24 cellular contexts compared by ENCODE assay signal in the genomic region with DNA sequence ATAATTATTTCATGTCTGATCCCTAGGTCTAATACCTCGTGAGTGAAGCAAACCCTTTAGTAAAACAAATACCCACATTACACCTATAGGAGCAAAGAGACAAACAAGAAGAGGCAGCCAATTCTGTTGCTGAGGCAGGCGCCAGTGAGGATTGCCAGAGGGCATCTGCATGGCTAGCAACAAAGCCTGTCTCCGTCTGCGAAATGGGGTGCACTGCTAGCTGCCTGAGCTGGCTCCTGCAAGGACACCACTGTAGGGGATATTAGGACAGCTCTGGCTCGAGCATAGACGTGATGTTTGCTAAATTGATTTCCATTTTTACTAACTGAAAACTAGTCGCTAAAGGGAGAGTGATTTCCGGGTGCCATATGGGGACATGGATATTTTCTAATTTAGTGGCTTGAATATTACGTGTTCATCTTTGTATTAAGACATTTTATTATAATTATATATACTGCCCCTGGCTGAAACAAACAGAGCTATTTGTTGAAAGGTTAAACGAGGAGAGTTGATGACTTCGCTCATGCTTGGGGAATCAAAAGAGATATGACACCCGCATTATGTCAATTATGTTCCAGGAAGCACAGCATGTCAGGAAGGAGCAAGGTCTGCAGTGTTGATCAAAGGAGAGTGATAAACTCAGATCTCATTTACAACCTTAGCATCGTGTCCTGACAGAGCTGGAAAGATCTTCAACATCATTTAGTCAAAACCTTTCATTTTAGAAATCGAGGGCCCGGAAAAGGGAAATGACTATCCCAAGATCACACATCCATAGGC.
DNase-seq lines count a peak whose midpoint lies in the region; ATAC-seq lines count a peak whose summit lies in the region.
"Had no signal": no experiment of that assay in that cellular context is flagged by ENCODE, and none has a peak within 500 bp of the region (broad histone marks: within the 10 kb centered on the region; RNA-seq: fewer than 3 reads in every experiment).

No MANE protein-coding gene starts in this region.

- H3K27ac Mint-ChIP-seq in T-helper 17 cell: no peak overlapping the region
- H3K27ac Mint-ChIP-seq: activated CD4-positive, alpha-beta T cell treated with anti-CD3 and anti-CD28 coated beads, Interleukin-2, amount 10 ng/mL, durations not matched to agents 24 days and 14 days; effector memory CD8-positive, alpha-beta T cell; natural killer cell treated with Interleukin-12 subunit alpha and Interleukin-12 subunit beta and Interleukin-15 and Interleukin-18, amount 100 ng/mL, for 72 hours; stimulated activated effector memory CD8-positive, alpha-beta T cell treated with anti-CD3 and anti-CD28 coated beads, Interleukin-12 subunit alpha, Interleukin-12 subunit beta, amount 100 ng/mL, for 72 hours had no signal

- H3K4me3 Mint-ChIP-seq in T-helper 17 cell: no peak overlapping the region
- H3K4me3 Mint-ChIP-seq: activated CD4-positive, alpha-beta T cell treated with anti-CD3 and anti-CD28 coated beads, Interleukin-2, amount 10 ng/mL, durations not matched to agents 24 days and 14 days; activated T-cell treated with anti-CD3 and anti-CD28 coated beads, Interleukin-2, amount 50 U/mL, for 4 hours; effector memory CD8-positive, alpha-beta T cell; natural killer cell treated with Interleukin-12 subunit alpha and Interleukin-12 subunit beta and Interleukin-15 and Interleukin-18, amount 100 ng/mL, for 72 hours; stimulated activated effector memory CD8-positive, alpha-beta T cell treated with anti-CD3 and anti-CD28 coated beads, Interleukin-12 subunit alpha, Interleukin-12 subunit beta, amount 100 ng/mL, for 72 hours had no signal

- ATAC-seq in GM19324 (IDR thresholded peaks at IDR 0.05; ENCODE audit: low FRiP score, unreplicated experiment): no peak
- ATAC-seq in T-helper 17 cell: no peak
- ATAC-seq: activated T-cell treated with anti-CD3 and anti-CD28 coated beads, Interleukin-2, amount 50 U/mL, for 4 hours; effector memory CD8-positive, alpha-beta T cell; esophagus mucosa; K562; natural killer cell treated with Interleukin-12 subunit alpha and Interleukin-12 subunit beta and Interleukin-15 and Interleukin-18, amount 100 ng/mL, for 72 hours; stimulated activated effector memory CD8-positive, alpha-beta T cell treated with anti-CD3 and anti-CD28 coated beads, Interleukin-12 subunit alpha, Interleukin-12 subunit beta, amount 100 ng/mL, for 72 hours had no signal

- no peaks in the 10 kb centered on the region for H3K4me1 Mint-ChIP-seq in T-helper 17 cell
- H3K4me1 Mint-ChIP-seq: activated CD4-positive, alpha-beta T cell treated with anti-CD3 and anti-CD28 coated beads, Interleukin-2, amount 10 ng/mL, durations not matched to agents 24 days and 14 days; stimulated activated effector memory CD8-positive, alpha-beta T cell treated with anti-CD3 and anti-CD28 coated beads, Interleukin-12 subunit alpha, Interleukin-12 subunit beta, amount 100 ng/mL, for 72 hours had no signal

- DNase-seq in COR-L47 (lab: John Stamatoyannopoulos, UW): peak; percentile 19
- DNase-seq in NCI-H1105 (lab: John Stamatoyannopoulos, UW): peak; percentile 69
- peak; percentile 29 for DNase-seq in NCI-H748 treated with DMSO at 0.1 percent for 48 hours (lab: John Stamatoyannopoulos, UW)
- peak; percentile 88 for DNase-seq in islet precursor cell
- no peak for DNase-seq in T-helper 17 cell
- no peak for DNase-seq in medulla oblongata (ENCODE audit: extremely low spot score)
- no peak for DNase-seq in COLO829 (ENCODE audit: low spot score)
- DNase-seq: ACHN; activated CD4-positive, alpha-beta T cell treated with anti-CD3 and anti-CD28 coated beads, Interleukin-2, amount 10 ng/mL, durations not matched to agents 24 days and 14 days; activated T-cell treated with anti-CD3 and anti-CD28 coated beads, Interleukin-2, amount 50 U/mL, for 4 hours; effector memory CD8-positive, alpha-beta T cell; foreskin melanocyte; left ventricle myocardium inferior; MM.1S; NCI-H1694 treated with DMSO at 0.1 percent for 48 hours; NCI-H446 treated with DMSO at 0.1 percent for 48 hours; ovary; SJCRH30 had no signal

- no peaks in the 10 kb centered on the region for H3K36me3 Mint-ChIP-seq in T-helper 17 cell (ENCODE audit: low read depth)
- H3K36me3 Mint-ChIP-seq: natural killer cell treated with Interleukin-12 subunit alpha and Interleukin-12 subunit beta and Interleukin-15 and Interleukin-18, amount 100 ng/mL, for 72 hours; stimulated activated effector memory CD8-positive, alpha-beta T cell treated with anti-CD3 and anti-CD28 coated beads, Interleukin-12 subunit alpha, Interleukin-12 subunit beta, amount 100 ng/mL, for 72 hours had no signal

- no peaks in the 10 kb centered on the region for H3K27me3 Mint-ChIP-seq in T-helper 17 cell
- H3K27me3 Mint-ChIP-seq: activated CD4-positive, alpha-beta T cell treated with anti-CD3 and anti-CD28 coated beads, Interleukin-2, amount 10 ng/mL, durations not matched to agents 24 days and 14 days; effector memory CD8-positive, alpha-beta T cell; natural killer cell treated with Interleukin-12 subunit alpha and Interleukin-12 subunit beta and Interleukin-15 and Interleukin-18, amount 100 ng/mL, for 72 hours had no signal

- no peaks in the 10 kb centered on the region for H3K9me3 ChIP-seq in T-helper 17 cell (ENCODE audit: control insufficient read depth, low read length, poor library complexity, severe bottlenecking)
- H3K9me3 ChIP-seq: BLaER1 treated with 17β-estradiol and CSF1 and Interleukin-3, amounts not matched to agents 10 nM and 100 nM; left ventricle myocardium inferior; ovary; SJCRH30 had no signal

Comparison
In these comparisons a context has a peak if more than half of its experiments do, and no peak if none do; other contexts are left out.
1. DNase-seq: peak in COR-L47 (single experiment), NCI-H1105 (single experiment), NCI-H748 treated with DMSO at 0.1 percent for 48 hours (single experiment) and islet precursor cell (single experiment); none in T-helper 17 cell (0 of 3), medulla oblongata (single experiment) and COLO829 (single experiment).